In genomic region chr19:51398096-51398704, GRCh38 we compare ENCODE assay signal across 8 cellular contexts. TPM values are rescaled to one million over a fixed set of nuclear protein-coding genes. Genes with fewer than 3 reads are reported as not detected.
A peak's percentile ranks its signal among the peaks of the same experiment; 100 is the strongest.
DNase-seq lines count a peak whose midpoint lies in the region; ATAC-seq and TF ChIP-seq lines count a peak whose summit lies in the region.

No MANE protein-coding gene starts in this region.

- H3K4me3 ChIP-seq in lower lobe of right lung (no peak overlapping the region), mucosa of descending colon (no peak overlapping the region)

- peaks cover 41% of the 10 kb centered on the region for H3K36me3 Mint-ChIP-seq in activated naive CD8-positive, alpha-beta T cell treated with anti-CD3 and anti-CD28 coated beads, Interleukin-2, amount 50 U/mL, for 24 hours (ENCODE audit: low read depth)

- H3K36me3 ChIP-seq in lower lobe of right lung: no peaks in the 10 kb centered on the region
- no peaks in the 10 kb centered on the region for H3K36me3 ChIP-seq in mucosa of descending colon (ENCODE audit: low read depth)

- peak; percentile 55 for DNase-seq in COLO829 (ENCODE audit: low spot score)
- peak; percentile 67 for DNase-seq in HT-29 (ENCODE audit: low spot score)
- peak; percentile 22 for DNase-seq in amniotic epithelial cell (ENCODE audit: low read depth)
- DNase-seq in lower lobe of right lung: no peak
- no peak for DNase-seq in mucosa of descending colon
- DNase-seq in activated naive CD8-positive, alpha-beta T cell treated with anti-CD3 and anti-CD28 coated beads, Interleukin-2, amount 50 U/mL, for 24 hours: no peak
- DNase-seq in stimulated activated CD4-positive, alpha-beta T cell treated with anti-CD3 and anti-CD28 coated beads, Interleukin-2, amount 100 ng/mL, for 48 hours: no peak
- no peak for DNase-seq in foreskin melanocyte

- no peak overlapping the region for H3K27ac ChIP-seq in lower lobe of right lung

- no peak overlapping the region for H3K4me3 Mint-ChIP-seq in activated naive CD8-positive, alpha-beta T cell treated with anti-CD3 and anti-CD28 coated beads, Interleukin-2, amount 50 U/mL, for 24 hours

- no peaks in the 10 kb centered on the region for H3K27me3 Mint-ChIP-seq in activated naive CD8-positive, alpha-beta T cell treated with anti-CD3 and anti-CD28 coated beads, Interleukin-2, amount 50 U/mL, for 24 hours

- H3K9me3 Mint-ChIP-seq in activated naive CD8-positive, alpha-beta T cell treated with anti-CD3 and anti-CD28 coated beads, Interleukin-2, amount 50 U/mL, for 24 hours: peaks cover 16% of the 10 kb centered on the region

- H3K27me3 ChIP-seq in lower lobe of right lung (ENCODE audit: low read depth): no peaks in the 10 kb centered on the region

- H3K9me3 ChIP-seq in lower lobe of right lung: peaks cover 19% of the 10 kb centered on the region
- H3K9me3 ChIP-seq in mucosa of descending colon: peaks cover 18% of the 10 kb centered on the region

- intact Hi-C loops in lower lobe of right lung (cut with DNase I): no loop called here
- intact Hi-C loops in mucosa of descending colon (cut with DNase I, micrococcal nuclease): no loop called here

- peaks cover 59% of the 10 kb centered on the region for H3K4me1 Mint-ChIP-seq in activated naive CD8-positive, alpha-beta T cell treated with anti-CD3 and anti-CD28 coated beads, Interleukin-2, amount 50 U/mL, for 24 hours

- no peak for ATAC-seq in lower lobe of right lung
- ATAC-seq in mucosa of descending colon: no peak
- ATAC-seq in activated naive CD8-positive, alpha-beta T cell treated with anti-CD3 and anti-CD28 coated beads, Interleukin-2, amount 50 U/mL, for 24 hours: no peak

- H3K4me1 ChIP-seq in lower lobe of right lung (peaks cover 11% of the 10 kb centered on the region), mucosa of descending colon (ENCODE audit: low read depth) (peaks cover 8% of the 10 kb centered on the region)

- H3K27ac Mint-ChIP-seq in activated naive CD8-positive, alpha-beta T cell treated with anti-CD3 and anti-CD28 coated beads, Interleukin-2, amount 50 U/mL, for 24 hours: no peak overlapping the region

- TF ChIP-seq CTCF in lower lobe of right lung (IDR thresholded peaks at IDR 0.05): peak; percentile 53
- TF ChIP-seq CTCF in mucosa of descending colon (IDR thresholded peaks at IDR 0.05): no peak

RNA-seq across cellular contexts. Expression of gene C19orf84, which starts 7.8 kb away (rescaled TPM):
- not detected in 2 replicates for total RNA-seq in HT-29 (2014; rRNA removed; shearing (Covaris generic))
- total RNA-seq in lower lobe of right lung: not detected
- not detected for total RNA-seq in mucosa of descending colon

RNA-seq across cellular contexts. Expression of gene LIM2, which starts 10.4 kb away (rescaled TPM):
- total RNA-seq in HT-29 (2014; rRNA removed; shearing (Covaris generic)): not detected in 2 replicates
- total RNA-seq in lower lobe of right lung (not detected), mucosa of descending colon (not detected)

RNA-seq across cellular contexts. Expression of gene SIGLEC10, which starts 19.2 kb away (rescaled TPM):
- not detected in 2 replicates for total RNA-seq in HT-29 (2014; rRNA removed; shearing (Covaris generic))
- total RNA-seq in lower lobe of right lung: 17.4 TPM
- 10 to 100 TPM in 1 of 3 donors, 1 to 10 TPM in 2; 1.3 to 10.8 (median 3.8) TPM for total RNA-seq in mucosa of descending colon

RNA-seq across cellular contexts. Expression of gene NKG7, which starts 25.7 kb away (rescaled TPM):
- total RNA-seq in HT-29 (2014; rRNA removed; shearing (Covaris generic)): not detected in 2 replicates
- total RNA-seq in lower lobe of right lung: 31.7 TPM
- 1 to 10 TPM; 4.3 to 5.9 (median 4.4) TPM for total RNA-seq in mucosa of descending colon

RNA-seq across cellular contexts. Expression of gene CLDND2, which starts 29.4 kb away (rescaled TPM):
- 0.81 and 1.8 TPM in 2 replicates for total RNA-seq in HT-29 (2014; rRNA removed; shearing (Covaris generic))
- 1.9 TPM for total RNA-seq in lower lobe of right lung
- total RNA-seq in mucosa of descending colon: 1 to 10 TPM; 1.3 to 2.1 (median 1.3) TPM

Comparison
In these comparisons a context has a peak if more than half of its experiments do, and no peak if none do; other contexts are left out.
1. DNase-seq: peak in COLO829 (single experiment), HT-29 (single experiment) and amniotic epithelial cell (single experiment); none in lower lobe of right lung (single experiment), mucosa of descending colon (0 of 3), activated naive CD8-positive, alpha-beta T cell treated with anti-CD3 and anti-CD28 coated beads, Interleukin-2, amount 50 U/mL, for 24 hours (single experiment), stimulated activated CD4-positive, alpha-beta T cell treated with anti-CD3 and anti-CD28 coated beads, Interleukin-2, amount 100 ng/mL, for 48 hours (0 of 2) and foreskin melanocyte (single experiment).